Comparison of ENCODE assay signal across 8 cellular contexts in the genomic region with DNA sequence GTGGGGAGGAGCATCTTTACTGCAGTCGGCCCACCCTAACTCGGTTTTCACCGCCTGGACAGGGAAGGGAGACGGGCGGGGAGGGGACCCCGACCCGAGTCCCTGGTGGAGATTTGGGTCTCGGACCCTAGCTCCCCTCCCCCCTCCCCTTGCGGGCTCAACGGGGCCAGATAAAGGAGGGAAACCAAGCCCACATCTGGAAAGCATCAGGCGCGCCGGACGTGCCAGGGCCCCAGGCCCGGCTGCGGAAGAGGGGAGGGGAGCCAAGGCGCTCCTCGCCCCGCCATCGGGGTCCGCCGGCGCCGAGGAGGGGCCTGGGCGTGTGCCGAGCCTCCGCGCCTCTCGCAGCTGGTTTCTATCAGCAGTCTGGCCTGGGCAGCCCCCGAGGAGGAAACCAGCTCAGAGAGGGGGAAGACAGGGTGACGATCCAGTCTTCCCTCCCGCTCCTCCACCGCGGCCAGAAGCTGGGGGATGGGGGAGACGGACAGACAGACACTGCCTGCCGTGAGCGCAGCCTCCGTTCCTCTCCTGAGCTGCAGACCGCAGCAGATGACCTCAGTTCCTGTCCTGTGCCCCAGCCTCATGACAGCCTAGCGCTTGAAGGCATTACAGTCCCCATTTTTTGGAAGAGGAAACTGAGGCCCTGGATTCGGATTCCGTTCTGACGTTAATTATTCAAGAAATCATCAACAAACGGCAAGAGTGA. TPM values are rescaled to one million over a fixed set of nuclear protein-coding genes. Genes with fewer than 3 reads are reported as not detected.
A peak's percentile ranks its signal among the peaks of the same experiment; 100 is the strongest.
DNase-seq lines count a peak whose midpoint lies in the region; ATAC-seq and TF ChIP-seq lines count a peak whose summit lies in the region.

No MANE protein-coding gene starts in this region.

- H3K4me1 Mint-ChIP-seq in central memory CD8-positive, alpha-beta T cell: no peaks in the 10 kb centered on the region

- peaks cover 22% of the 10 kb centered on the region for H3K27me3 Mint-ChIP-seq in central memory CD8-positive, alpha-beta T cell

- H3K4me1 ChIP-seq in liver (ENCODE audit: control insufficient read depth in 4 of 4, insufficient read depth in 4 of 4, low read length in 3 of 4): peaks cover 0 to 17% (median 14%) of the 10 kb centered on the region in 4 donors
- peaks cover 22 to 35% (median 25%) of the 10 kb centered on the region in 4 donors for H3K4me1 ChIP-seq in upper lobe of left lung

- H3K9me3 Mint-ChIP-seq in central memory CD8-positive, alpha-beta T cell: no peaks in the 10 kb centered on the region

- DNase-seq in SHP77 (lab: John Stamatoyannopoulos, UW): peak; percentile 22 to 29
- no peak for DNase-seq in SHP77 treated with DMSO at 0.1 percent for 48 hours (lab: John Stamatoyannopoulos, UW)
- peak; percentile 66 for DNase-seq in NCI-H1105 treated with DMSO at 0.1 percent for 48 hours (lab: John Stamatoyannopoulos, UW)
- DNase-seq in central memory CD8-positive, alpha-beta T cell (ENCODE audit: low spot score in 2 of 2): no peak
- DNase-seq in upper lobe of left lung: peak in 1 of 2 donors; percentile 91
- DNase-seq in central memory CD4-positive, alpha-beta T cell: no peak
- DNase-seq in NCI-H446 treated with DMSO at 0.1 percent for 48 hours (lab: John Stamatoyannopoulos, UW): no peak

- H3K27me3 ChIP-seq in liver (ENCODE audit: control insufficient read depth in 4 of 4, insufficient read depth in 4 of 4, low read length in 3 of 4): peaks cover 0 to 9% (median 3%) of the 10 kb centered on the region in 4 donors
- peaks cover 0 to 15% (median 0%) of the 10 kb centered on the region in 4 donors for H3K27me3 ChIP-seq in upper lobe of left lung

- TF ChIP-seq EP300 in upper lobe of left lung (IDR thresholded peaks at IDR 0.05): no peak

- peak overlapping the region in 1 of 3 donors; percentile 4 for H3K4me3 ChIP-seq in liver (ENCODE audit: low read depth in 1 of 3, low read length in 3 of 3)
- H3K4me3 ChIP-seq in upper lobe of left lung: peak overlapping the region in 3 of 4 donors; percentile 28 to 50 (median 47)

- H3K36me3 ChIP-seq in liver (ENCODE audit: control insufficient read depth in 4 of 4, insufficient read depth in 3 of 4, low read depth in 1 of 4, low read length in 3 of 4) (no peaks in the 10 kb centered on the region), upper lobe of left lung (no peaks in the 10 kb centered on the region)

- no peak for TF ChIP-seq POLR2A in upper lobe of left lung (IDR thresholded peaks at IDR 0.05)

- no peak for ATAC-seq in central memory CD8-positive, alpha-beta T cell (replicated peaks; ENCODE audit: extremely low read depth, poor library complexity, severe bottlenecking)
- peak in 1 of 2 donors; percentile 77 for ATAC-seq in upper lobe of left lung (ENCODE audit: low FRiP score in 2 of 2)

- H3K4me3 Mint-ChIP-seq in central memory CD8-positive, alpha-beta T cell: peak overlapping the region; percentile 45

- H3K36me3 Mint-ChIP-seq in central memory CD8-positive, alpha-beta T cell (ENCODE audit: insufficient read depth): peaks cover 3% of the 10 kb centered on the region

- H3K9me3 ChIP-seq in liver (ENCODE audit: control insufficient read depth in 4 of 4, low read length in 3 of 4) (no peaks in the 10 kb centered on the region), upper lobe of left lung (no peaks in the 10 kb centered on the region)

- TF ChIP-seq CTCF in liver (IDR thresholded peaks at IDR 0.05; ENCODE audit: low read depth, low read length, missing input control) (no peak), upper lobe of left lung (IDR thresholded peaks at IDR 0.05) (no peak)

- peak overlapping the region; percentile 33 to 64 for H3K27ac ChIP-seq in liver (ENCODE audit: low read depth in 1 of 2, low read length in 2 of 2)
- peak overlapping the region; percentile 41 to 73 (median 71) for H3K27ac ChIP-seq in upper lobe of left lung

- no peak overlapping the region for H3K27ac Mint-ChIP-seq in central memory CD8-positive, alpha-beta T cell (ENCODE audit: low read depth)

- 4% methylated on average over 44 of the region's 44 CpGs for WGBS in liver
- WGBS in upper lobe of left lung, 2 donors: 2 to 8% methylated on average over 6 to 26 of the region's 44 CpGs

- TF ChIP-seq RAD21 in liver (IDR thresholded peaks at IDR 0.05): no peak

- no peak overlapping the region for H3K9ac ChIP-seq in liver (ENCODE audit: low read depth in 1 of 2, low read length in 2 of 2)

TF ChIP-seq in liver, 16 proteins besides CTCF, POLR2A, EP300 and RAD21:
- TF ChIP-seq NR2F2 (IDR thresholded peaks at IDR 0.05) (no peak), HNF4G (IDR thresholded peaks at IDR 0.05) (no peak), FOXA2 (IDR thresholded peaks at IDR 0.05) (no peak), EGR1 (IDR thresholded peaks at IDR 0.05; ENCODE audit: low read depth in 2 of 2) (no peak), FOXA1 (IDR thresholded peaks at IDR 0.05) (no peak)
- TF ChIP-seq, protein P1, sequence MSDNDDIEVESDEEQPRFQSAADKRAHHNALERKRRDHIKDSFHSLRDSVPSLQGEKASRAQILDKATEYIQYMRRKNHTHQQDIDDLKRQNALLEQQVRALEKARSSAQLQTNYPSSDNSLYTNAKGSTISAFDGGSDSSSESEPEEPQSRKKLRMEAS (IDR thresholded peaks at IDR 0.05): no peak
- TF ChIP-seq, protein P2, sequence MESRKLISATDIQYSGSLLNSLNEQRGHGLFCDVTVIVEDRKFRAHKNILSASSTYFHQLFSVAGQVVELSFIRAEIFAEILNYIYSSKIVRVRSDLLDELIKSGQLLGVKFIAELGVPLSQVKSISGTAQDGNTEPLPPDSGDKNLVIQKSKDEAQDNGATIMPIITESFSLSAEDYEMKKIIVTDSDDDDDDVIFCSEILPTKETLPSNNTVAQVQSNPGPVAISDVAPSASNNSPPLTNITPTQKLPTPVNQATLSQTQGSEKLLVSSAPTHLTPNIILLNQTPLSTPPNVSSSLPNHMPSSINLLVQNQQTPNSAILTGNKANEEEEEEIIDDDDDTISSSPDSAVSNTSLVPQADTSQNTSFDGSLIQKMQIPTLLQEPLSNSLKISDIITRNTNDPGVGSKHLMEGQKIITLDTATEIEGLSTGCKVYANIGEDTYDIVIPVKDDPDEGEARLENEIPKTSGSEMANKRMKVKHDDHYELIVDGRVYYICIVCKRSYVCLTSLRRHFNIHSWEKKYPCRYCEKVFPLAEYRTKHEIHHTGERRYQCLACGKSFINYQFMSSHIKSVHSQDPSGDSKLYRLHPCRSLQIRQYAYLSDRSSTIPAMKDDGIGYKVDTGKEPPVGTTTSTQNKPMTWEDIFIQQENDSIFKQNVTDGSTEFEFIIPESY (IDR thresholded peaks at IDR 0.05): no peak

RNA-seq across cellular contexts. Expression of a gene that starts 3.5 kb away (rescaled TPM):
- total RNA-seq in liver (not detected), upper lobe of left lung (not detected)
- polyA plus RNA-seq in liver: not detected

RNA-seq across cellular contexts. Expression of a gene that starts 14.6 kb away (rescaled TPM):
- total RNA-seq in liver: 1 to 10 TPM; 1.4 to 2.8 TPM
- polyA plus RNA-seq in liver: 1 to 10 TPM; 2.9 to 5.9 TPM
- 10 to 100 TPM in 3 of 6 donors, 1 to 10 TPM in 3; 6.4 to 26.0 (median 11.1) TPM for total RNA-seq in upper lobe of left lung

RNA-seq across cellular contexts. Expression of a gene that starts 21.5 kb away (rescaled TPM):
- total RNA-seq in liver: 1 to 10 TPM; 1.0 to 1.1 TPM
- 1 to 10 TPM in 1 of 2 donors, under 1 TPM in 1; 0.32 to 1.4 TPM for polyA plus RNA-seq in liver
- total RNA-seq in upper lobe of left lung: 10 to 100 TPM in 2 of 6 donors, 1 to 10 TPM in 4; 1.8 to 12.0 (median 4.0) TPM

RNA-seq across cellular contexts. Expression of a gene that starts 38.4 kb away (rescaled TPM):
- total RNA-seq in liver: 100 to 1,000 TPM in 1 of 2 donors, 10 to 100 TPM in 1; 73.3 to 112 TPM
- 10 to 100 TPM; 51.4 to 90.0 TPM for polyA plus RNA-seq in liver
- total RNA-seq in upper lobe of left lung: 100 to 1,000 TPM in 4 of 6 donors, 10 to 100 TPM in 2; 74.4 to 176 (median 123) TPM

Comparison
In these comparisons a context has a peak if more than half of its experiments do, and no peak if none do; other contexts are left out.
1. DNase-seq: peak in SHP77 (2 of 2) and NCI-H1105 treated with DMSO at 0.1 percent for 48 hours (single experiment); none in SHP77 treated with DMSO at 0.1 percent for 48 hours (single experiment), central memory CD8-positive, alpha-beta T cell (0 of 2), central memory CD4-positive, alpha-beta T cell (single experiment) and NCI-H446 treated with DMSO at 0.1 percent for 48 hours (single experiment).